ENCODE assay signal across 28 cellular contexts in the genomic region with DNA sequence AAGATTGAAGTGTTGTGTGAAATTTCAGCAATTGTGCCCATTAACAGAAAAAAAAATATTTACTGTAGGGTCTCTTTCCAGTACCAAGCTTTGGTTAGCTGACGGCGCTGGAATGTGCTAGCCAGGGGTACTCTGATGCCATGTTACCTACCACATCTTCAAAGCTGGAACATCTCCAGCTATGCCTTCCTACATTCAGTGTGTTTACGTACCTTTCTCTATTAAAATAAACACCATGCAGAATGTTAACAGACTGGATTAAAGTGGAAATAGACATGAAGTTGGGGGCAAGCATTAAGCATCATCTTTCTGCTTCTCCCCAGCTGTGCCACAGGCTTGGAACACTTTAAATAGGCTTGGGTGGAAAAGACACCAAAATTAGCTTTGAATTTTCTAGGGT.
"Had no signal": no experiment of that assay in that cellular context is flagged by ENCODE, and none has a peak within 500 bp of the region (broad histone marks: within the 10 kb centered on the region; RNA-seq: fewer than 3 reads in every experiment).

No MANE protein-coding gene starts in this region.

- DNase-seq: activated CD4-positive, alpha-beta memory T cell treated with anti-CD3 and anti-CD28 coated beads for 36 hours; activated CD4-positive, alpha-beta T cell treated with anti-CD3 and anti-CD28 coated beads for 4 hours; activated CD4-positive, alpha-beta T cell treated with anti-CD3 and anti-CD28 coated beads, Interleukin-2, amount 50 U/mL, for 1 hour; activated CD4-positive, CD25-positive, alpha-beta regulatory T cell treated with anti-CD3 and anti-CD28 coated beads, Interleukin-2, amount 50 U/mL, for 72 hours; activated CD8-positive, alpha-beta memory T cell treated with anti-CD3 and anti-CD28 coated beads, Interleukin-2, amount 50 U/mL, for 4 hours; activated effector memory CD4-positive, alpha-beta T cell treated with anti-CD3 and anti-CD28 coated beads, Interleukin-2, amount 50 U/mL, for 16 hours; activated naive CD4-positive, alpha-beta T cell; activated naive CD4-positive, alpha-beta T cell treated with anti-CD3 and anti-CD28 coated beads, Interleukin-2, amount 50 U/mL, for 16 hours; activated naive CD8-positive, alpha-beta T cell treated with anti-CD3 and anti-CD28 coated beads for 36 hours; activated T-cell treated with anti-CD3 and anti-CD28 coated beads for 4 hours; activated T-cell treated with anti-CD3 and anti-CD28 coated beads, Interleukin-2, amount 50 U/mL, for 48 hours; amniotic stem cell; aorta; brain microvascular endothelial cell; NCI-H1092 treated with DMSO at 0.1 percent for 48 hours; NCI-H1417; NCI-H146; NCI-H187; NCI-H2029 treated with DMSO at 0.1 percent for 48 hours; NCI-H2107; NCI-H2171; NCI-H510A treated with DMSO at 0.1 percent for 48 hours; OCI-M1; SHP77 had no signal

- H3K4me3 ChIP-seq: K562, SJCRH30, SK-N-MC had no signal

- H3K27me3 ChIP-seq: brain microvascular endothelial cell, SJCRH30 had no signal

- H3K9me3 ChIP-seq: SJCRH30 had no signal

- H3K27ac ChIP-seq: brain microvascular endothelial cell, SJCRH30, SK-N-MC had no signal

- H3K4me1 ChIP-seq: SJCRH30 had no signal

- H3K36me3 ChIP-seq: brain microvascular endothelial cell, SJCRH30 had no signal

- ATAC-seq: K562, WTC11 had no signal
